ENCODE assay signal across 7 cellular contexts in the genomic region with DNA sequence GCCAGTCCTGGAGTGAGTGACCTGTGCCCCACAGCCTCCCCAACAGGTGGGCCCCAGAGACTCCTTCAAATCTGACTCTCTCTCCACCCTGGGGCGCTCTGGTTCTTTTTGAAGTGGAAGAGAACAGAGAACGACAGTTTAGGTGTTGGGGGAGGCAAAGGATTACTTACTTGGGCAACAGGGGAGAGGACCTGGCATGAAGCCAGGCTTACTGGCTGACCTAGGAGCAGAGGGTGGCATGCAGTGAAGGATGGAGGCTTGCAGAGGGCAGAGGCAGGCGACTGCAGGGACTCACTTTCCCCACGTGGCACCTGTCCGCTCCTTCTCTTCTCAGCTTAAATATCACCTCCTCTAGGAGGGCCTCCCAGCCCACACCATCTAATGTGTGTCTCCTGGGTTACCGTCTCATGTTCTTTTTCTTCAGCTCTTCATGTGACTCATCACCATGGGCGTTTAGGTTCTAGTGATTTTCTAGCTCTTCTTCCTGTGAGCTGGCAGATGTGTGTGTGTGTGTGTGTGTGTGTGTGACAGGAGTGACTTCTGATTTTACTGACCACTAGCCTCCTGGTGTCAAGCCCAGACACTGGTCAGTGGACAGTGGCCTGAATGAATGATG. TPM values are rescaled to one million over a fixed set of nuclear protein-coding genes. Genes with fewer than 3 reads are reported as not detected.
DNase-seq lines count a peak whose midpoint lies in the region; ATAC-seq, FAIRE-seq and TF ChIP-seq lines count a peak whose summit lies in the region.
"Had no signal": no experiment of that assay in that cellular context is flagged by ENCODE, and none has a peak within 500 bp of the region (broad histone marks: within the 10 kb centered on the region; RNA-seq: fewer than 3 reads in every experiment).

No MANE protein-coding gene starts in this region.

- intact Hi-C loops in IMR-90 (cut with micrococcal nuclease) (loop anchor here (10.0 kb wide), 1 partner anchor 450 kb away; no protein-coding TSS in a partner anchor), endothelial cell of umbilical vein (cut with micrococcal nuclease) (loop anchor here (1.0 to 10.0 kb wide), 3 partner anchors 100 to 453 kb away; partner anchors contain the start of gene SLF2)

- peak overlapping the region; percentile 39 for H3K4ac ChIP-seq in IMR-90 (ENCODE audit: low read depth, low read length)

- peak; percentile 0; the same call in 1 of the 2 replicates for TF ChIP-seq CTCF in IMR-90 (conservative IDR thresholded peaks at IDR 0.05; ENCODE audit: low read depth, low read length)
- TF ChIP-seq CTCF in endothelial cell of umbilical vein (IDR thresholded peaks at IDR 0.05; ENCODE audit: extremely low read depth in 1 of 2, insufficient read depth in 1 of 2, low read depth in 1 of 2, low read length in 2 of 2) = no peak

- no peak overlapping the region for H4K5ac ChIP-seq in IMR-90 (ENCODE audit: low read depth, low read length)

- H4K91ac ChIP-seq in IMR-90 (ENCODE audit: insufficient read depth, low read depth, low read length) = 0 out of 2 replicates have a peak overlapping the region, but pooled peaks have one; percentile 19

- no peak overlapping the region for H2BK20ac ChIP-seq in IMR-90 (ENCODE audit: low read depth, low read length)

- H2BK120ac ChIP-seq in IMR-90 (ENCODE audit: low read depth, low read length) = no peak overlapping the region

- H3K14ac ChIP-seq in IMR-90 (replicated peaks; ENCODE audit: low read depth, low read length) = no peak overlapping the region

- no peak overlapping the region for H2BK15ac ChIP-seq in IMR-90 (ENCODE audit: low read depth, low read length)

- no peaks in the 10 kb centered on the region for H3K9me3 ChIP-seq in IMR-90 (ENCODE audit: control insufficient read depth, insufficient read depth, low read length)
- no peaks in the 10 kb centered on the region for H3K9me3 ChIP-seq in endothelial cell of umbilical vein (replicated peaks; ENCODE audit: control insufficient read depth, insufficient read depth, low read length)

- peak overlapping the region; percentile 90; the same call in 1 of the 2 replicates for H2AK5ac ChIP-seq in IMR-90 (ENCODE audit: low read depth, low read length)

- no peak overlapping the region for H4K8ac ChIP-seq in IMR-90 (ENCODE audit: low read depth in 2 of 2, low read length in 2 of 2)

- peaks cover 4% of the 10 kb centered on the region; the same call in 1 of the 2 replicates for H4K20me1 ChIP-seq in IMR-90 (ENCODE audit: insufficient read depth, low read length)
- no peaks in the 10 kb centered on the region for H4K20me1 ChIP-seq in endothelial cell of umbilical vein (replicated peaks; ENCODE audit: control insufficient read depth, extremely low read depth, insufficient read depth, low read length)

- H3K27ac ChIP-seq in IMR-90 (ENCODE audit: insufficient read depth, low read length) (no peak overlapping the region), endothelial cell of umbilical vein (ENCODE audit: insufficient read depth, low read depth, low read length) (no peak overlapping the region)
- H3K27ac ChIP-seq: PC-9 had no signal

- peak; percentile 88 for DNase-seq in AG08396 (ENCODE audit: low spot score)
- DNase-seq in IMR-90 = peak; percentile 98
- DNase-seq in endothelial cell of umbilical vein (ENCODE audit: low read depth, low spot score) = no peak
- no peak for DNase-seq in NCI-H526 (lab: John Stamatoyannopoulos, UW)
- no peak for DNase-seq in hippocampal formation (lab: John Stamatoyannopoulos, UW)
- DNase-seq in retina = no peak

- TF ChIP-seq POLR2A in IMR-90 (IDR thresholded peaks at IDR 0.05; ENCODE audit: low read depth, low read length) (no peak), endothelial cell of umbilical vein (IDR thresholded peaks at IDR 0.05; ENCODE audit: low read depth, low read length) (no peak)

- H3K4me1 ChIP-seq in IMR-90 (ENCODE audit: control insufficient read depth, insufficient read depth, low read length) = peaks cover 22% of the 10 kb centered on the region
- peaks cover 13% of the 10 kb centered on the region for H3K4me1 ChIP-seq in endothelial cell of umbilical vein (ENCODE audit: control insufficient read depth, extremely low read depth, insufficient read depth, low read length)

- BruUV-seq in IMR-90 (replicated peaks; lab: Mats Ljungman, UMichigan) (no TSS peak), endothelial cell of umbilical vein (replicated peaks; lab: Mats Ljungman, UMichigan) (no TSS peak)

- H3K4me3 ChIP-seq in IMR-90 (ENCODE audit: insufficient read depth, low read depth, low read length) (no peak overlapping the region), endothelial cell of umbilical vein (replicated peaks in 1 of 3; ENCODE audit: insufficient read depth in 1 of 3, low read depth in 1 of 3, low read length in 3 of 3) (no peak overlapping the region)
- H3K4me3 ChIP-seq: PC-9 had no signal

- H3K79me2 ChIP-seq in endothelial cell of umbilical vein (ENCODE audit: control insufficient read depth, insufficient read depth, low read length) = no peaks in the 10 kb centered on the region

- no peak overlapping the region for H3K56ac ChIP-seq in IMR-90 (ENCODE audit: extremely low read depth, insufficient read depth, low read length)

- peak; percentile 30 for ATAC-seq in IMR-90 (ENCODE audit: low read depth)

- H3K4me2 ChIP-seq in IMR-90 (ENCODE audit: low read depth, low read length) = no peak overlapping the region
- H3K4me2 ChIP-seq in endothelial cell of umbilical vein (ENCODE audit: insufficient read depth, low read length) = no peak overlapping the region
- H3K4me2 ChIP-seq: PC-9 had no signal

- no peak overlapping the region for H3K18ac ChIP-seq in IMR-90 (ENCODE audit: low read depth, low read length)

- POLR2A ChIA-PET in IMR-90 (lab: Charles Lee; ENCODE audit: unreplicated experiment) = no interaction called here
- POLR2A ChIA-PET in endothelial cell of umbilical vein (lab: Charles Lee) = no interaction called here

- peaks cover 13% of the 10 kb centered on the region for H3K9me1 ChIP-seq in IMR-90 (ENCODE audit: insufficient read depth, low read length)
- no peaks in the 10 kb centered on the region for H3K9me1 ChIP-seq in endothelial cell of umbilical vein (replicated peaks; ENCODE audit: control insufficient read depth, extremely low read depth, insufficient read depth, low read length)

- WGBS in IMR-90 (ENCODE audit: extremely low coverage in 2 of 2, insufficient read length in 1 of 2), 2 experiments = 0% methylated on average over 1 of the region's 7 CpGs; no CpG with 5 or more reads in 1 of the 2 experiments

- no peak overlapping the region for H3K23ac ChIP-seq in IMR-90 (ENCODE audit: low read depth, low read length)

- no peak for TF ChIP-seq RAD21 in IMR-90 (IDR thresholded peaks at IDR 0.05; ENCODE audit: low read length)

- in situ Hi-C loops in IMR-90 (cut with MboI; ENCODE audit: low sequenced_read_pairs) = no loop called here

- no peak for FAIRE-seq in endothelial cell of umbilical vein (lab: Jason Lieb, UNC)

- H3K9ac ChIP-seq in IMR-90 (ENCODE audit: low read depth, low read length) = no peak overlapping the region
- no peak overlapping the region for H3K9ac ChIP-seq in endothelial cell of umbilical vein (replicated peaks; ENCODE audit: extremely low read depth, insufficient read depth, low read length)

- peak overlapping the region; percentile 28 for H2AFZ ChIP-seq in IMR-90 (replicated peaks; ENCODE audit: low read length, poor library complexity)
- no peak overlapping the region for H2AFZ ChIP-seq in endothelial cell of umbilical vein (ENCODE audit: low read depth, low read length)
- H2AFZ ChIP-seq: PC-9 had no signal

- H2BK5ac ChIP-seq in IMR-90 (ENCODE audit: low read depth, low read length, poor library complexity, severe bottlenecking) = no peak overlapping the region

- dilution Hi-C loops in IMR-90 (cut with HindIII; ENCODE audit: low sequenced_read_pairs, unreplicated experiment) (no loop called here), endothelial cell of umbilical vein (cut with MboI; ENCODE audit: extremely low pct_ligation_motif_present, low sequenced_read_pairs) (no loop called here)

- H3K79me1 ChIP-seq in IMR-90 (ENCODE audit: low read depth in 1 of 2, low read length in 2 of 2) = 0 out of 4 replicates have a peak, but pooled peaks cover 0 to 7% of the 10 kb centered on the region in 2 experiments

- CTCF ChIA-PET in IMR-90 (lab: Yijun Ruan, JAX) (interaction anchor here (0.6 to 6.8 kb wide), 17 partner anchors 10 to 496 kb away, joined by 3 to 48 read pairs (median 4); partner anchors contain the start of genes KAZALD1, LZTS2, MRPL43 and PDZD7), endothelial cell of umbilical vein (lab: Charles Lee) (interaction anchor here (0.6 to 7.3 kb wide), 38 partner anchors 9 to 454 kb away, joined by 3 to 254 read pairs (median 5); partner anchors contain the start of genes KAZALD1, LZTS2, MRPL43 and PDZD7)

- peak overlapping the region; percentile 92 for H2AK9ac ChIP-seq in IMR-90 (replicated peaks; ENCODE audit: low read depth, low read length, poor library complexity)

- H3K27me3 ChIP-seq in IMR-90 (ENCODE audit: control insufficient read depth, insufficient read depth, low read length) (no peaks in the 10 kb centered on the region; the same call in 1 of the 2 replicates), endothelial cell of umbilical vein (ENCODE audit: control insufficient read depth in 2 of 2, insufficient read depth in 2 of 2, low read length in 2 of 2) (no peaks in the 10 kb centered on the region)

- no peaks in the 10 kb centered on the region for H3K36me3 ChIP-seq in IMR-90 (ENCODE audit: control insufficient read depth, insufficient read depth, low read length)
- H3K36me3 ChIP-seq in endothelial cell of umbilical vein (ENCODE audit: control insufficient read depth in 2 of 2, extremely low read depth in 1 of 2, insufficient read depth in 2 of 2, low read length in 2 of 2) = no peaks in the 10 kb centered on the region

RNA-seq across cellular contexts. Expression of gene LZTS2, which starts 15.5 kb away (rescaled TPM):
- total RNA-seq in IMR-90 (2012; rRNA removed) (17.8 and 19.2 TPM in 2 replicates), endothelial cell of umbilical vein (63.7 and 70.8 TPM in 2 replicates)
- polyA plus RNA-seq in IMR-90 (2012; rRNA removed) (101 and 108 TPM in 2 replicates), endothelial cell of umbilical vein (79.5 and 93.2 TPM in 2 replicates)
- 62.9 and 107 TPM in 2 replicates for polyA plus RNA-seq in IMR-90 (2012; cell fraction: cytosol; rRNA removed)
- polyA plus RNA-seq in IMR-90 (2012; cell fraction: nucleus; rRNA removed; ENCODE audit: low replicate concordance) = 135 and 272 TPM in 2 replicates
- polyA plus RNA-seq in endothelial cell of umbilical vein (2011; cell fraction: cytosol; rRNA removed) = 47.6 and 58.9 TPM in 2 replicates
- 72.5 and 108 TPM in 2 replicates for polyA plus RNA-seq in endothelial cell of umbilical vein (2011; cell fraction: nucleus; rRNA removed)
- 36.0 and 47.0 TPM in 2 replicates for polyA plus RNA-seq in endothelial cell of umbilical vein (2012)
- polyA minus RNA-seq in endothelial cell of umbilical vein = 32.0 and 39.4 TPM in 2 replicates
- 16.4 TPM for polyA minus RNA-seq in endothelial cell of umbilical vein (2011; cell fraction: cytosol; rRNA and poly(A)+ RNA removed)
- 16.7 and 31.8 TPM in 2 replicates for polyA minus RNA-seq in endothelial cell of umbilical vein (2011; cell fraction: nucleus; rRNA and poly(A)+ RNA removed)

RNA-seq across cellular contexts. Expression of gene PDZD7, which starts 15.9 kb away (rescaled TPM):
- 0.83 and 0.90 TPM in 2 replicates for total RNA-seq in IMR-90 (2012; rRNA removed)
- 1.5 and 1.8 TPM in 2 replicates for polyA plus RNA-seq in IMR-90 (2012; rRNA removed)
- polyA plus RNA-seq in IMR-90 (2012; cell fraction: cytosol; rRNA removed) = 0.97 and 2.0 TPM in 2 replicates
- polyA plus RNA-seq in IMR-90 (2012; cell fraction: nucleus; rRNA removed; ENCODE audit: low replicate concordance) = 6.5 and 8.7 TPM in 2 replicates
- total RNA-seq in endothelial cell of umbilical vein = 0.55 and 1.6 TPM in 2 replicates
- 0.41 and 0.92 TPM in 2 replicates for polyA plus RNA-seq in endothelial cell of umbilical vein
- 0.36 and 0.69 TPM in 2 replicates for polyA plus RNA-seq in endothelial cell of umbilical vein (2011; cell fraction: cytosol; rRNA removed)
- polyA plus RNA-seq in endothelial cell of umbilical vein (2011; cell fraction: nucleus; rRNA removed) = 1.3 and 1.7 TPM in 2 replicates
- 1.0 and 2.6 TPM in 2 replicates for polyA plus RNA-seq in endothelial cell of umbilical vein (2012)
- polyA minus RNA-seq in endothelial cell of umbilical vein = 0.22 and 0.45 TPM in 2 replicates
- polyA minus RNA-seq in endothelial cell of umbilical vein (2011; cell fraction: cytosol; rRNA and poly(A)+ RNA removed) = 0.72 TPM
- 0.14 TPM in 1 of 2 replicates, not detected in the other for polyA minus RNA-seq in endothelial cell of umbilical vein (2011; cell fraction: nucleus; rRNA and poly(A)+ RNA removed)

RNA-seq across cellular contexts. Expression of gene SFXN3, which starts 16.0 kb away (rescaled TPM):
- 53.3 and 64.7 TPM in 2 replicates for total RNA-seq in IMR-90 (2012; rRNA removed)
- polyA plus RNA-seq in IMR-90 (2012; rRNA removed) = 67.6 and 77.2 TPM in 2 replicates
- polyA plus RNA-seq in IMR-90 (2012; cell fraction: cytosol; rRNA removed) = 36.7 and 46.7 TPM in 2 replicates
- 417 and 427 TPM in 2 replicates for polyA plus RNA-seq in IMR-90 (2012; cell fraction: nucleus; rRNA removed; ENCODE audit: low replicate concordance)
- total RNA-seq in endothelial cell of umbilical vein = 79.6 and 83.1 TPM in 2 replicates
- 117 and 125 TPM in 2 replicates for polyA plus RNA-seq in endothelial cell of umbilical vein
- 75.8 and 81.7 TPM in 2 replicates for polyA plus RNA-seq in endothelial cell of umbilical vein (2011; cell fraction: cytosol; rRNA removed)
- polyA plus RNA-seq in endothelial cell of umbilical vein (2011; cell fraction: nucleus; rRNA removed) = 327 and 344 TPM in 2 replicates
- 67.4 and 75.2 TPM in 2 replicates for polyA plus RNA-seq in endothelial cell of umbilical vein (2012)
- polyA minus RNA-seq in endothelial cell of umbilical vein = 177 and 187 TPM in 2 replicates
- polyA minus RNA-seq in endothelial cell of umbilical vein (2011; cell fraction: cytosol; rRNA and poly(A)+ RNA removed) = 82.2 TPM
- polyA minus RNA-seq in endothelial cell of umbilical vein (2011; cell fraction: nucleus; rRNA and poly(A)+ RNA removed) = 63.1 and 94.4 TPM in 2 replicates

RNA-seq across cellular contexts. Expression of gene TWNK, which starts 27.7 kb away (rescaled TPM):
- total RNA-seq in IMR-90 (2012; rRNA removed) (8.8 and 8.9 TPM in 2 replicates), endothelial cell of umbilical vein (10.9 and 12.3 TPM in 2 replicates)
- polyA plus RNA-seq in IMR-90 (2012; rRNA removed) (7.5 and 7.7 TPM in 2 replicates), endothelial cell of umbilical vein (4.3 and 5.6 TPM in 2 replicates)
- polyA plus RNA-seq in IMR-90 (2012; cell fraction: cytosol; rRNA removed) = 3.0 and 6.6 TPM in 2 replicates
- 2.6 and 5.5 TPM in 2 replicates for polyA plus RNA-seq in IMR-90 (2012; cell fraction: nucleus; rRNA removed; ENCODE audit: low replicate concordance)
- 7.0 and 8.7 TPM in 2 replicates for polyA plus RNA-seq in endothelial cell of umbilical vein (2011; cell fraction: cytosol; rRNA removed)
- 8.0 and 9.7 TPM in 2 replicates for polyA plus RNA-seq in endothelial cell of umbilical vein (2011; cell fraction: nucleus; rRNA removed)
- polyA plus RNA-seq in endothelial cell of umbilical vein (2012) = 12.8 and 12.9 TPM in 2 replicates
- polyA minus RNA-seq in endothelial cell of umbilical vein = 11.8 and 13.0 TPM in 2 replicates
- 14.4 TPM for polyA minus RNA-seq in endothelial cell of umbilical vein (2011; cell fraction: cytosol; rRNA and poly(A)+ RNA removed)
- polyA minus RNA-seq in endothelial cell of umbilical vein (2011; cell fraction: nucleus; rRNA and poly(A)+ RNA removed) = 5.4 and 5.8 TPM in 2 replicates

RNA-seq across cellular contexts. Expression of gene MRPL43, which starts 27.8 kb away (rescaled TPM):
- 56.4 and 61.3 TPM in 2 replicates for total RNA-seq in IMR-90 (2012; rRNA removed)
- 142 and 184 TPM in 2 replicates for polyA plus RNA-seq in IMR-90 (2012; rRNA removed)
- 193 and 243 TPM in 2 replicates for polyA plus RNA-seq in IMR-90 (2012; cell fraction: cytosol; rRNA removed)
- 68.3 and 147 TPM in 2 replicates for polyA plus RNA-seq in IMR-90 (2012; cell fraction: nucleus; rRNA removed; ENCODE audit: low replicate concordance)
- 75.0 and 77.3 TPM in 2 replicates for total RNA-seq in endothelial cell of umbilical vein
- polyA plus RNA-seq in endothelial cell of umbilical vein = 144 and 204 TPM in 2 replicates
- 101 and 131 TPM in 2 replicates for polyA plus RNA-seq in endothelial cell of umbilical vein (2011; cell fraction: cytosol; rRNA removed)
- polyA plus RNA-seq in endothelial cell of umbilical vein (2011; cell fraction: nucleus; rRNA removed) = 63.5 and 73.0 TPM in 2 replicates
- 95.6 and 111 TPM in 2 replicates for polyA plus RNA-seq in endothelial cell of umbilical vein (2012)
- polyA minus RNA-seq in endothelial cell of umbilical vein = 35.5 and 39.4 TPM in 2 replicates
- 61.4 TPM for polyA minus RNA-seq in endothelial cell of umbilical vein (2011; cell fraction: cytosol; rRNA and poly(A)+ RNA removed)
- polyA minus RNA-seq in endothelial cell of umbilical vein (2011; cell fraction: nucleus; rRNA and poly(A)+ RNA removed) = 12.0 and 28.5 TPM in 2 replicates

Comparison
In these comparisons a context has a peak if more than half of its experiments do, and no peak if none do; other contexts are left out.
1. DNase-seq: peak in AG08396 (single experiment) and IMR-90 (single experiment); none in endothelial cell of umbilical vein (single experiment), NCI-H526 (0 of 2), hippocampal formation (0 of 2) and retina (single experiment).